14 cellular contexts compared by ENCODE assay signal in genomic region chr2:227191367-227191766, GRCh38. TPM values are rescaled to one million over a fixed set of nuclear protein-coding genes. Genes with fewer than 3 reads are reported as not detected.
DNase-seq lines count a peak whose midpoint lies in the region; ATAC-seq, FAIRE-seq and TF ChIP-seq lines count a peak whose summit lies in the region.
"Had no signal": no experiment of that assay in that cellular context is flagged by ENCODE, and none has a peak within 500 bp of the region (broad histone marks: within the 10 kb centered on the region; RNA-seq: fewer than 3 reads in every experiment).

No MANE protein-coding gene starts in this region.

- peak; percentile 75 for FAIRE-seq in H1 (lab: Jason Lieb, UNC)
- FAIRE-seq: keratinocyte had no signal

- H3K4me1 ChIP-seq in HCT116 (ENCODE audit: control insufficient read depth in 1 of 2, insufficient read depth in 2 of 2, low read length in 2 of 2) (peaks cover 12 to 37% of the 10 kb centered on the region in 2 experiments), H1 (replicated peaks in 1 of 4; ENCODE audit: control insufficient read depth in 3 of 4, insufficient read depth in 4 of 4, low read length in 3 of 4) (peaks cover 0 to 4% (median under 1%) of the 10 kb centered on the region in 4 experiments; a peak in 3 of 7 replicates), skeletal muscle tissue (ENCODE audit: control insufficient read depth in 3 of 3, insufficient read depth in 3 of 3, low read length in 3 of 3) (peaks cover 26 to 41% (median 38%) of the 10 kb centered on the region in 3 donors)

- H3K4ac ChIP-seq in H1 (replicated peaks; ENCODE audit: insufficient read length, low read depth, low read length), result no peak overlapping the region

- peak overlapping the region; percentile 78 for H2AFZ ChIP-seq in HCT116 (ENCODE audit: low read depth, low read length, poor library complexity, severe bottlenecking)
- H2AFZ ChIP-seq in H1 (ENCODE audit: low read length), result no peak overlapping the region

- H4K91ac ChIP-seq in H1 (replicated peaks; ENCODE audit: insufficient read length, low read length), result no peak overlapping the region

- RAD21 ChIA-PET in HCT116 (lab: Charles Lee; ENCODE audit: low non-redundant PET in 1 of 2, low total read pairs in 2 of 2, uncharacterized antibody in 2 of 2, unreplicated experiment in 2 of 2), result no interaction called here

- H2BK5ac ChIP-seq in H1 (ENCODE audit: low read depth, low read length), result no peak overlapping the region

- TF ChIP-seq POLR2A in HCT116 (IDR thresholded peaks at IDR 0.05; ENCODE audit: borderline replicate concordance, extremely low read depth, insufficient read depth, insufficient read length), result no peak
- no peak for TF ChIP-seq POLR2A in H1 (IDR thresholded peaks at IDR 0.05; ENCODE audit: control extremely low read depth in 1 of 2, low read depth in 2 of 2, low read length in 2 of 2)

- no peaks in the 10 kb centered on the region for H3K23me2 ChIP-seq in H1 (ENCODE audit: low read depth, low read length)

- no peak overlapping the region for H2BK20ac ChIP-seq in H1 (ENCODE audit: low read length)

- no peak overlapping the region for H3K56ac ChIP-seq in H1 (replicated peaks; ENCODE audit: insufficient read length, low read depth, low read length)

- no peak for TF ChIP-seq EP300 in H1 (IDR thresholded peaks at IDR 0.05; ENCODE audit: borderline replicate concordance in 1 of 2, low read depth in 2 of 2, low read length in 2 of 2)

- peak; percentile 33 for DNase-seq in HCT116 (ENCODE audit: low read depth, low spot score)
- peak; percentile 73 for DNase-seq in NCI-H82 (lab: John Stamatoyannopoulos, UW)
- peak in 1 of 2 experiments; percentile 21 for DNase-seq in H1 (ENCODE audit: low read depth in 1 of 2, low spot score in 2 of 2)
- DNase-seq in mucosa of gallbladder (ENCODE audit: low spot score), result no peak
- DNase-seq in GM19240 (ENCODE audit: insufficient read length, low spot score), result no peak
- DNase-seq in stimulated activated CD4-positive, alpha-beta T cell treated with anti-CD3 and anti-CD28 coated beads, Interleukin-4, amount 100 ng/mL, for 1 hour, result no peak
- DNase-seq: dermis blood vessel endothelial cell, foreskin melanocyte, NCI-H2029, right cardiac atrium, T1000 had no signal

- H2BK15ac ChIP-seq in H1 (ENCODE audit: low read length), result no peak overlapping the region

- CTCF ChIA-PET in HCT116 (lab: Charles Lee) (interaction anchor here (2.7 kb wide), 1 partner anchor 47 kb away, joined by 10 read pairs; no protein-coding TSS in a partner anchor), H1 (lab: Charles Lee; ENCODE audit: partially characterized antibody) (interaction anchor here (0.6 kb wide), 1 partner anchor 257 kb away, joined by 3 read pairs; no protein-coding TSS in a partner anchor)

- H4K5ac ChIP-seq in H1 (ENCODE audit: insufficient read length, low read depth, low read length), result peak overlapping the region; percentile 15

- intact Hi-C loops in HCT116 (cut with micrococcal nuclease), result no loop called here

- peak; percentile 83 for ATAC-seq in HCT116
- ATAC-seq: Panc1, right cardiac atrium had no signal

- no peak overlapping the region for H3K14ac ChIP-seq in H1 (ENCODE audit: insufficient read length)

- H3K4me2 ChIP-seq in HCT116 (ENCODE audit: low read length) (peak overlapping the region; percentile 52), H1 (ENCODE audit: insufficient read depth in 1 of 2, low read depth in 2 of 2, low read length in 2 of 2) (no peak overlapping the region)

- no peak overlapping the region for H3K18ac ChIP-seq in H1 (ENCODE audit: extremely low read depth, low read length)

- no peaks in the 10 kb centered on the region for H3K9me3 ChIP-seq in HCT116 (ENCODE audit: control insufficient read depth in 1 of 2, insufficient read depth in 1 of 2, low read depth in 1 of 2, low read length in 2 of 2)
- no peaks in the 10 kb centered on the region for H3K9me3 ChIP-seq in H1 (ENCODE audit: insufficient read depth in 2 of 2, low read depth in 1 of 2, low read length in 1 of 2)
- no peaks in the 10 kb centered on the region for H3K9me3 ChIP-seq in skeletal muscle tissue (ENCODE audit: control insufficient read depth in 3 of 3, low read length in 3 of 3)

- no peak overlapping the region for H4K8ac ChIP-seq in H1 (ENCODE audit: extremely low read depth, insufficient read depth, low read length)

- 55% methylated on average over 3 of the region's 3 CpGs; no CpG with 5 or more reads in 1 of the 2 experiments for WGBS in H1 (ENCODE audit: extremely low coverage in 1 of 2, insufficient coverage in 1 of 2, insufficient read length in 1 of 2, insufficient replicate concordance in 2 of 2, low coverage in 1 of 2, low lambda C conversion rate in 2 of 2, missing lambda C conversion rate in 1 of 2), 2 experiments

- no TSS peak for BruUV-seq in HCT116 (replicated peaks; lab: Mats Ljungman, UMichigan)

- no peaks in the 10 kb centered on the region for H3K79me2 ChIP-seq in HCT116 (ENCODE audit: insufficient read depth, low read length)
- no peaks in the 10 kb centered on the region for H3K79me2 ChIP-seq in H1 (ENCODE audit: control insufficient read depth in 1 of 2, insufficient read depth in 2 of 2, low read length in 2 of 2)

- no peak for TF ChIP-seq RAD21 in HCT116 (IDR thresholded peaks at IDR 0.05; ENCODE audit: low read depth)
- no peak; a peak in 1 of 4 replicates for TF ChIP-seq RAD21 in H1 (IDR thresholded peaks at IDR 0.05 in 1 of 2, conservative IDR thresholded peaks at IDR 0.05 in 1 of 2; ENCODE audit: low read depth in 2 of 2, low read length in 2 of 2)

- H3K23ac ChIP-seq in H1 (ENCODE audit: insufficient read length), result no peak overlapping the region

- no peaks in the 10 kb centered on the region for H3K79me1 ChIP-seq in H1 (ENCODE audit: low read depth, low read length)

- H3K9ac ChIP-seq in HCT116 (ENCODE audit: low read length), result no peak overlapping the region
- H3K9ac ChIP-seq in H1 (replicated peaks in 1 of 4; ENCODE audit: extremely low read depth in 1 of 4, low read depth in 3 of 4, low read length in 3 of 4), result no peak overlapping the region
- H3K9ac ChIP-seq in skeletal muscle tissue (ENCODE audit: low read depth in 1 of 3, low read length in 3 of 3), result peak overlapping the region in 1 of 3 donors; percentile 15

- H2AK5ac ChIP-seq in H1 (ENCODE audit: low read depth, low read length), result no peak overlapping the region

- no peak overlapping the region for H2BK12ac ChIP-seq in H1 (ENCODE audit: low read depth, low read length)

- 0 out of 2 replicates have a peak, but pooled peaks cover 3% of the 10 kb centered on the region for H3K9me2 ChIP-seq in HCT116 (ENCODE audit: insufficient read depth)

- no peaks in the 10 kb centered on the region for H3K27me3 ChIP-seq in HCT116 (ENCODE audit: insufficient read depth, low read length)
- H3K27me3 ChIP-seq in H1 (replicated peaks in 1 of 4; ENCODE audit: control insufficient read depth in 3 of 4, extremely low read depth in 1 of 4, insufficient read depth in 3 of 4, low read length in 3 of 4), result no peaks in the 10 kb centered on the region; a peak in 1 of 7 replicates
- H3K27me3 ChIP-seq in skeletal muscle tissue (ENCODE audit: control insufficient read depth in 3 of 3, insufficient read depth in 3 of 3, low read length in 3 of 3), result no peaks in the 10 kb centered on the region

- POLR2A ChIA-PET in HCT116 (lab: Charles Lee) (no interaction called here), H1 (lab: Charles Lee; ENCODE audit: partially characterized antibody) (interaction anchor here (0.6 kb wide), 1 partner anchor 23 kb away, joined by 3 read pairs; no protein-coding TSS in a partner anchor)

- no peaks in the 10 kb centered on the region for H4K20me1 ChIP-seq in HCT116 (ENCODE audit: insufficient read depth)
- H4K20me1 ChIP-seq in H1 (replicated peaks in 1 of 2; ENCODE audit: control insufficient read depth in 1 of 2, insufficient read depth in 2 of 2, low read length in 2 of 2), result no peaks in the 10 kb centered on the region

- H3K36me3 ChIP-seq in HCT116 (ENCODE audit: control insufficient read depth in 1 of 2, insufficient read depth in 2 of 2, low read length in 2 of 2), result no peaks in the 10 kb centered on the region
- H3K36me3 ChIP-seq in H1 (ENCODE audit: control insufficient read depth in 2 of 4, insufficient read depth in 4 of 4, low read length in 3 of 4), result no peaks in the 10 kb centered on the region
- no peaks in the 10 kb centered on the region for H3K36me3 ChIP-seq in skeletal muscle tissue (ENCODE audit: control insufficient read depth in 3 of 3, insufficient read depth in 3 of 3, low read length in 3 of 3)

- H3K27ac ChIP-seq in HCT116 (ENCODE audit: low read depth, low read length) (no peak overlapping the region), H1 (ENCODE audit: low read depth, low read length) (no peak overlapping the region), skeletal muscle tissue (ENCODE audit: low read depth, low read length) (peak overlapping the region; percentile 21)

- H2BK120ac ChIP-seq in H1 (replicated peaks; ENCODE audit: low read depth, low read length), result no peak overlapping the region

- H3K4me3 ChIP-seq in HCT116 (replicated peaks in 1 of 2; ENCODE audit: low read depth in 1 of 2, low read length in 2 of 2) (no peak overlapping the region), H1 (ENCODE audit: extremely low read depth in 1 of 4, insufficient read depth in 2 of 4, low read depth in 3 of 4, low read length in 4 of 4) (no peak overlapping the region), skeletal muscle tissue (ENCODE audit: low read length in 3 of 3) (no peak overlapping the region)

- TF ChIP-seq CTCF in HCT116 (IDR thresholded peaks at IDR 0.05 in 2 of 3, conservative IDR thresholded peaks at IDR 0.05 in 1 of 3; ENCODE audit: borderline replicate concordance in 1 of 3, insufficient read depth in 1 of 3, low read depth in 2 of 3, low read length in 2 of 3) (peak in 2 of 3 experiments; percentile 39 to 47; a peak in 4 of 6 replicates), H1 (IDR thresholded peaks at IDR 0.05; ENCODE audit: control extremely low read depth in 1 of 3, insufficient read depth in 1 of 3, low read depth in 1 of 3, low read length in 3 of 3) (peak; percentile 3 to 13 (median 7); a peak in 3 of 4 replicates)

RNA-seq across cellular contexts. Expression of gene COL4A3, which starts 26.9 kb away (rescaled TPM):
- 4.9 TPM for total RNA-seq in HCT116 (2021; ENCODE audit: unreplicated experiment)
- polyA plus RNA-seq in HCT116 (2012), result 3.7 and 4.3 TPM in 2 replicates
- total RNA-seq in H1 (2021; fragmentation: NEBNext Ultra II Directional; extraction: Animal tissue kit (Norgen Biotek cat#: 25700)), result 0.17 and 0.34 TPM in 2 replicates
- 0.12 and 0.28 TPM in 2 replicates for polyA plus RNA-seq in H1 (2011; rRNA removed)
- polyA plus RNA-seq in H1 (2011; cell fraction: cytosol; rRNA removed), result 0.22 TPM
- polyA plus RNA-seq in H1 (2011; cell fraction: nucleus; rRNA removed), result 1.2 TPM
- polyA plus RNA-seq in H1 (2012, experiment 1 of 2), result 0.08 to 0.54 TPM (median 0.29 TPM) in 4 replicates
- 0.05 TPM for polyA plus RNA-seq in H1 (2012, experiment 2 of 2)
- 0.41 TPM for polyA plus RNA-seq in H1 (2013, experiment 1 of 2)
- polyA plus RNA-seq in H1 (2013, experiment 2 of 2), result 0.31 TPM
- 0.19 and 0.90 TPM in 2 replicates for polyA minus RNA-seq in H1 (2011; rRNA and poly(A)+ RNA removed)
- polyA minus RNA-seq in H1 (2011; cell fraction: cytosol; rRNA and poly(A)+ RNA removed), result 0.29 TPM
- 1.6 TPM for polyA minus RNA-seq in H1 (2011; cell fraction: nucleus; rRNA and poly(A)+ RNA removed)
- total RNA-seq in skeletal muscle tissue, result under 0.01 TPM
- total RNA-seq in mucosa of gallbladder, result 16.0 TPM
- polyA plus RNA-seq: keratinocyte had no signal

RNA-seq across cellular contexts. Expression of gene COL4A4, which starts 27.4 kb away (rescaled TPM):
- total RNA-seq in HCT116 (2021; ENCODE audit: unreplicated experiment), result 5.9 TPM
- 1.9 and 2.0 TPM in 2 replicates for polyA plus RNA-seq in HCT116 (2012)
- 0.67 and 1.7 TPM in 2 replicates for total RNA-seq in H1 (2021; fragmentation: NEBNext Ultra II Directional; extraction: Animal tissue kit (Norgen Biotek cat#: 25700))
- polyA plus RNA-seq in H1 (2011; rRNA removed), result 0.33 TPM in 2 replicates
- 0.39 TPM for polyA plus RNA-seq in H1 (2011; cell fraction: cytosol; rRNA removed)
- 1.9 TPM for polyA plus RNA-seq in H1 (2011; cell fraction: nucleus; rRNA removed)
- 0.32 to 0.44 TPM (median 0.41 TPM) in 4 replicates for polyA plus RNA-seq in H1 (2012, experiment 1 of 2)
- 0.13 TPM for polyA plus RNA-seq in H1 (2012, experiment 2 of 2)
- 0.99 TPM for polyA plus RNA-seq in H1 (2013, experiment 1 of 2)
- 0.87 TPM for polyA plus RNA-seq in H1 (2013, experiment 2 of 2)
- 0.50 and 0.59 TPM in 2 replicates for polyA minus RNA-seq in H1 (2011; rRNA and poly(A)+ RNA removed)
- polyA minus RNA-seq in H1 (2011; cell fraction: cytosol; rRNA and poly(A)+ RNA removed), result 0.22 TPM
- 0.80 TPM for polyA minus RNA-seq in H1 (2011; cell fraction: nucleus; rRNA and poly(A)+ RNA removed)
- total RNA-seq in skeletal muscle tissue, result under 0.01 TPM
- 30.4 TPM for total RNA-seq in mucosa of gallbladder
- polyA plus RNA-seq: keratinocyte had no signal

Comparison
In these comparisons a context has a peak if more than half of its experiments do, and no peak if none do; other contexts are left out.
1. DNase-seq: peak in HCT116 (single experiment) and NCI-H82 (single experiment); none in mucosa of gallbladder (single experiment), GM19240 (single experiment) and stimulated activated CD4-positive, alpha-beta T cell treated with anti-CD3 and anti-CD28 coated beads, Interleukin-4, amount 100 ng/mL, for 1 hour (single experiment).
2. Of the 16 proteins assayed by ChIP-seq in both H1 and HCT116: peak only in H1: none; only in HCT116: FOSL1 and JUND; in both: CTCF; in neither: 13.